ENCODE assay signal across 1 cellular context in genomic region chr5:63603996-63604395, GRCh38.
TF ChIP-seq lines count a peak whose summit lies in the region.

No MANE protein-coding gene starts in this region.

TF ChIP-seq in GM23338, 12 proteins besides CTCF, POLR2A, EP300 and RAD21 (continued from another document):
- TF ChIP-seq STAT1 (IDR thresholded peaks at IDR 0.05; ENCODE audit: unreplicated experiment) (no peak), ZNF462 (CRISPR knock-in tag; IDR thresholded peaks at IDR 0.05) (no peak), JUNB (IDR thresholded peaks at IDR 0.05; ENCODE audit: unreplicated experiment) (no peak), REST (IDR thresholded peaks at IDR 0.05; ENCODE audit: unreplicated experiment) (no peak), POLR2AphosphoS5 (IDR thresholded peaks at IDR 0.05; ENCODE audit: low read depth) (no peak), ZNF331 (CRISPR knock-in tag; IDR thresholded peaks at IDR 0.05; ENCODE audit: low read depth) (no peak), EZH2 (IDR thresholded peaks at IDR 0.05; ENCODE audit: low read depth, unreplicated experiment) (no peak)
